Comparison of ENCODE assay signal across 27 cellular contexts in genomic region chr2:30060562-30060961, GRCh38.
"Had no signal": no experiment of that assay in that cellular context is flagged by ENCODE, and none has a peak within 500 bp of the region (broad histone marks: within the 10 kb centered on the region; RNA-seq: fewer than 3 reads in every experiment).

No MANE protein-coding gene starts in this region.

- H3K36me3 ChIP-seq: adrenal gland, colonic mucosa, esophagus squamous epithelium, gastroesophageal sphincter had no signal

- H3K4me1 ChIP-seq: adrenal gland, body of pancreas, colonic mucosa, esophagus squamous epithelium, gastroesophageal sphincter had no signal

- H3K27me3 ChIP-seq: adrenal gland, body of pancreas, colonic mucosa had no signal

- H3K27ac ChIP-seq: adrenal gland, body of pancreas, colonic mucosa, epithelial cell of prostate, esophagus squamous epithelium, gastroesophageal sphincter had no signal

- H3K4me3 ChIP-seq: adrenal gland, body of pancreas, colonic mucosa, esophagus squamous epithelium, gastroesophageal sphincter had no signal

- ATAC-seq: activated CD4-positive, alpha-beta T cell treated with anti-CD3 and anti-CD28 coated beads for 36 hours; activated CD8-positive, alpha-beta memory T cell treated with anti-CD3 and anti-CD28 coated beads, Interleukin-2, amount 10 ng/mL, durations not matched to agents 7 days and 5 days; activated CD8-positive, alpha-beta T cell treated with anti-CD3 and anti-CD28 coated beads, Interleukin-2, amount 10 ng/mL, durations not matched to agents 7 days and 5 days; activated naive CD8-positive, alpha-beta T cell treated with anti-CD3 and anti-CD28 coated beads, Interleukin-2, amount 50 U/mL, for 24 hours; body of pancreas; gastroesophageal sphincter had no signal

- DNase-seq: activated CD4-positive, alpha-beta memory T cell treated with anti-CD3 and anti-CD28 coated beads for 36 hours; activated CD4-positive, alpha-beta T cell treated with anti-CD3 and anti-CD28 coated beads for 36 hours; activated CD4-positive, alpha-beta T cell treated with anti-CD3 and anti-CD28 coated beads, Interleukin-2, amount 10 ng/mL, durations not matched to agents 24 days and 14 days; activated CD4-positive, CD25-positive, alpha-beta regulatory T cell; activated CD4-positive, CD25-positive, alpha-beta regulatory T cell treated with anti-CD3 and anti-CD28 coated beads, Interleukin-2, amount 50 U/mL, for 72 hours; activated CD8-positive, alpha-beta memory T cell treated with anti-CD3 and anti-CD28 coated beads, Interleukin-2, amount 10 ng/mL, durations not matched to agents 7 days and 5 days; activated CD8-positive, alpha-beta memory T cell treated with anti-CD3 and anti-CD28 coated beads, Interleukin-2, amount 50 U/mL, for 4 hours; activated CD8-positive, alpha-beta T cell treated with anti-CD3 and anti-CD28 coated beads, Interleukin-2, amount 10 ng/mL, durations not matched to agents 7 days and 5 days; activated effector memory CD4-positive, alpha-beta T cell treated with anti-CD3 and anti-CD28 coated beads, Interleukin-2, amount 50 U/mL, for 16 hours; activated naive CD4-positive, alpha-beta T cell treated with anti-CD3 and anti-CD28 coated beads for 36 hours; activated naive CD8-positive, alpha-beta T cell treated with anti-CD3 and anti-CD28 coated beads for 36 hours; activated naive CD8-positive, alpha-beta T cell treated with anti-CD3 and anti-CD28 coated beads, Interleukin-2, amount 50 U/mL, for 24 hours; activated T-cell treated with anti-CD3 and anti-CD28 coated beads, Interleukin-2, amount 50 U/mL, for 1 hour; activated T-cell treated with anti-CD3 and anti-CD28 coated beads, Interleukin-2, amount 50 U/mL, for 48 hours; adrenal gland; amygdala; aorta; body of pancreas; central memory CD4-positive, alpha-beta T cell; cerebellar nuclear complex; colonic mucosa; effector CD8-positive, alpha-beta T cell; esophagus squamous epithelium; foreskin melanocyte; T-helper 2 cell had no signal

- H3K9me3 ChIP-seq: adrenal gland, body of pancreas, colonic mucosa, esophagus squamous epithelium had no signal
